8 cellular contexts compared by ENCODE assay signal in genomic region chr19:10960314-10961072, GRCh38. TPM values are rescaled to one million over a fixed set of nuclear protein-coding genes. Genes with fewer than 3 reads are reported as not detected.
A peak's percentile ranks its signal among the peaks of the same experiment; 100 is the strongest.
DNase-seq lines count a peak whose midpoint lies in the region; ATAC-seq and TF ChIP-seq lines count a peak whose summit lies in the region.

Gene SMARCA4, plus strand, starts transcription at chr19:10961030. Its CDS starts 23,122 bp downstream, at chr19:10984152.

- peak within 1 kb of the TSS; percentile 97 for H3K4me2 ChIP-seq in parathyroid adenoma (ENCODE audit: low read length)

- H3K4me1 ChIP-seq in adipocyte (ENCODE audit: control insufficient read depth, insufficient read depth, low read length), result peaks cover 9% of the 10 kb centered on the region
- no peaks in the 10 kb centered on the region for H3K4me1 ChIP-seq in cardiac muscle cell (ENCODE audit: low read depth)
- peaks cover 8% of the 10 kb centered on the region for H3K4me1 ChIP-seq in parathyroid adenoma
- H3K4me1 ChIP-seq in tibial artery, result peaks cover 0 to 27% (median 19%) of the 10 kb centered on the region in 4 donors

- H3K4me3 ChIP-seq in GM12865 (ENCODE audit: low read depth, low read length), result peak within 1 kb of the TSS; percentile 89
- peak within 1 kb of the TSS; percentile 99 for H3K4me3 ChIP-seq in adipocyte (ENCODE audit: low read length)
- H3K4me3 ChIP-seq in cardiac muscle cell, result peak within 1 kb of the TSS; percentile 97
- H3K4me3 ChIP-seq in parathyroid adenoma (ENCODE audit: low read depth, low read length), result peak within 1 kb of the TSS; percentile 85
- H3K4me3 ChIP-seq in tibial artery, result peak within 1 kb of the TSS; percentile 74 to 84

- H3K9me3 ChIP-seq in adipocyte (ENCODE audit: control insufficient read depth, low read length) (no peaks in the 10 kb centered on the region), cardiac muscle cell (ENCODE audit: low read depth) (no peaks in the 10 kb centered on the region), parathyroid adenoma (ENCODE audit: control insufficient read depth, low read length) (no peaks in the 10 kb centered on the region), tibial artery (no peaks in the 10 kb centered on the region)

- no peaks in the 10 kb centered on the region for H3K27me3 ChIP-seq in adipocyte (replicated peaks; ENCODE audit: control insufficient read depth, insufficient read depth, low read length)
- no peaks in the 10 kb centered on the region for H3K27me3 ChIP-seq in cardiac muscle cell
- no peaks in the 10 kb centered on the region for H3K27me3 ChIP-seq in parathyroid adenoma (ENCODE audit: control insufficient read depth, insufficient read depth, low read length)
- no peaks in the 10 kb centered on the region for H3K27me3 ChIP-seq in tibial artery

- TF ChIP-seq CTCF in GM12865 (IDR thresholded peaks at IDR 0.05; ENCODE audit: insufficient read depth, low read depth, low read length, missing control alignments) (no peak), cardiac muscle cell (IDR thresholded peaks at IDR 0.05; ENCODE audit: low read depth, low read length) (no peak), parathyroid adenoma (IDR thresholded peaks at IDR 0.05) (no peak), tibial artery (IDR thresholded peaks at IDR 0.05) (no peak)

- no peaks in the 10 kb centered on the region for H3K36me3 ChIP-seq in adipocyte (ENCODE audit: control insufficient read depth, insufficient read depth, low read length, severe bottlenecking)
- H3K36me3 ChIP-seq in cardiac muscle cell, result no peaks in the 10 kb centered on the region
- no peaks in the 10 kb centered on the region for H3K36me3 ChIP-seq in parathyroid adenoma (ENCODE audit: control insufficient read depth, insufficient read depth, low read length)
- H3K36me3 ChIP-seq in tibial artery, result no peaks in the 10 kb centered on the region

- intact Hi-C loops in tibial artery (cut with DNase I; ENCODE audit: low total_unique reads), result no loop called here

- H3K9ac ChIP-seq in adipocyte (ENCODE audit: low read length) (peak within 1 kb of the TSS; percentile 98), parathyroid adenoma (peak within 1 kb of the TSS; percentile 41)

- DNase-seq in GM12865 (ENCODE audit: low read depth) (peak; percentile 99), NCI-H1436 treated with DMSO at 0.1 percent for 48 hours (lab: John Stamatoyannopoulos, UW) (peak; percentile 84), T follicular helper cell (ENCODE audit: low read depth) (peak; percentile 97), adipocyte (ENCODE audit: low read depth) (peak; percentile 99), cardiac muscle cell (ENCODE audit: low read depth in 1 of 2, low spot score in 1 of 2) (peak; percentile 98 to 99), tibial artery (peak; percentile 93 to 99)

- H3K79me2 ChIP-seq in parathyroid adenoma, result peaks cover 37% of the 10 kb centered on the region

- H2AFZ ChIP-seq in parathyroid adenoma, result peak within 1 kb of the TSS; percentile 96

- H3K27ac ChIP-seq in cardiac muscle cell (peak within 1 kb of the TSS; percentile 99), parathyroid adenoma (peak within 1 kb of the TSS; percentile 95), tibial artery (peak within 1 kb of the TSS; percentile 86 to 95)

- ATAC-seq in HG02763 (IDR thresholded peaks at IDR 0.05; ENCODE audit: unreplicated experiment), result peak; percentile 78

RNA-seq across cellular contexts. Expression of gene SMARCA4, which starts in this region (rescaled TPM):
- 135 and 212 TPM in 2 replicates for total RNA-seq in cardiac muscle cell
- polyA plus RNA-seq in cardiac muscle cell, result 178 and 181 TPM in 2 replicates

Comparison
In these comparisons a context has a peak if more than half of its experiments do, and no peak if none do; other contexts are left out.
1. Peak in every context shown above with its lines: DNase-seq, ATAC-seq, H3K4me3 ChIP-seq and H3K27ac ChIP-seq.